ENCODE assay signal across 16 cellular contexts in the genomic region with DNA sequence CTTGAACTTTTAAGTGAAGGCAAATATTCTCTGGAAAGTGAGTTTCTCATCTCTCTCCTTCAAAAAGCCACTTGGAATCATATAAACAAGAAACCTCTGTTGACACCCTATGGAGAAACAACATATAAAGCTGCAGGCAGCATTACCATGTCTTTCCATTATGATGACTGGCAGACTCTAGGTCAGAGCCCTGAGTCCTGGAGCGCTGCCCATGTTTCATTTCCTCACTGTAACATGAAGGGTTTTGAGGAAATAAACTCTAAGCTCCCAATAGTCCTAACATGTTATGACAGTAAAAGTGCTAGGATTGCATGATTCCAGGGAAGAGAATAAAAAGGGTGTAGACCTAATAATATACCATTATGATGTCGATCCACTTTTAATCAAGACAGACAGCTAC.
DNase-seq lines count a peak whose midpoint lies in the region; ATAC-seq and TF ChIP-seq lines count a peak whose summit lies in the region.
"Had no signal": no experiment of that assay in that cellular context is flagged by ENCODE, and none has a peak within 500 bp of the region (broad histone marks: within the 10 kb centered on the region; RNA-seq: fewer than 3 reads in every experiment).

No MANE protein-coding gene starts in this region.

- peak; percentile 30 for DNase-seq in Ammon's horn (ENCODE audit: low spot score)
- peak; percentile 15 for DNase-seq in MV-4-11 (lab: John Stamatoyannopoulos, UW)
- DNase-seq in pons (ENCODE audit: low spot score) = peak; percentile 67
- no peak for DNase-seq in activated gamma-delta T cell (lab: John Stamatoyannopoulos, UW)
- no peak for DNase-seq in NCI-H510A treated with DMSO at 0.1 percent for 48 hours (lab: John Stamatoyannopoulos, UW)
- DNase-seq: CD4-positive, CD25-positive, alpha-beta regulatory T cell; H9; NCI-H1092 treated with DMSO at 0.1 percent for 48 hours; NCI-H1694; NCI-H2107; NCI-H345; NCI-H774; SJCRH30 had no signal

- TF ChIP-seq EP300 in gastroesophageal sphincter (IDR thresholded peaks at IDR 0.05) = no peak

- no peak overlapping the region for H3K4me3 ChIP-seq in gastroesophageal sphincter
- H3K4me3 ChIP-seq: GM12878, SJCRH30 had no signal

- no peak for TF ChIP-seq POLR2A in gastroesophageal sphincter (IDR thresholded peaks at IDR 0.05)

- no peaks in the 10 kb centered on the region for H3K27me3 ChIP-seq in gastroesophageal sphincter
- H3K27me3 ChIP-seq: SJCRH30 had no signal

- no peaks in the 10 kb centered on the region for H3K9me3 ChIP-seq in gastroesophageal sphincter
- H3K9me3 ChIP-seq: SJCRH30 had no signal

- WGBS in gastroesophageal sphincter (ENCODE audit: low coverage in 1 of 2), 2 donors = 67 to 73% methylated on average over 1 to 2 of the region's 2 CpGs

- no peaks in the 10 kb centered on the region for H3K4me1 ChIP-seq in gastroesophageal sphincter
- H3K4me1 ChIP-seq: SJCRH30 had no signal

- no peaks in the 10 kb centered on the region for H3K36me3 ChIP-seq in gastroesophageal sphincter
- H3K36me3 ChIP-seq: SJCRH30 had no signal

- ATAC-seq in esophagus mucosa = peak; percentile 59
- no peak for ATAC-seq in gastroesophageal sphincter
- ATAC-seq: GM12878 had no signal

- H3K27ac ChIP-seq in gastroesophageal sphincter = no peak overlapping the region
- H3K27ac ChIP-seq: SJCRH30 had no signal

- no peak for TF ChIP-seq CTCF in gastroesophageal sphincter (IDR thresholded peaks at IDR 0.05)

Comparison
In these comparisons a context has a peak if more than half of its experiments do, and no peak if none do; other contexts are left out.
1. DNase-seq: peak in Ammon's horn (single experiment), MV-4-11 (single experiment) and pons (single experiment); none in activated gamma-delta T cell (single experiment) and NCI-H510A treated with DMSO at 0.1 percent for 48 hours (single experiment).